Comparison of ENCODE assay signal across 20 cellular contexts in genomic region chr1:172345077-172345476, GRCh38.
A peak's percentile ranks its signal among the peaks of the same experiment; 100 is the strongest.
DNase-seq lines count a peak whose midpoint lies in the region; ATAC-seq, FAIRE-seq and TF ChIP-seq lines count a peak whose summit lies in the region.
"Had no signal": no experiment of that assay in that cellular context is flagged by ENCODE, and none has a peak within 500 bp of the region (broad histone marks: within the 10 kb centered on the region; RNA-seq: fewer than 3 reads in every experiment).

No MANE protein-coding gene starts in this region.

- peaks cover 4 to 8% of the 10 kb centered on the region in 2 donors for H3K9me3 Mint-ChIP-seq in natural killer cell

- H3K36me3 Mint-ChIP-seq in natural killer cell: peaks cover 11% of the 10 kb centered on the region

- H3K9ac ChIP-seq in KMS-11: no peak overlapping the region

- FAIRE-seq in GM18507 (lab: Jason Lieb, UNC): peak; percentile 78

- peaks cover 35% of the 10 kb centered on the region for H3K4me1 ChIP-seq in KMS-11 (ENCODE audit: low read depth, poor library complexity, severe bottlenecking)

- peak overlapping the region in 1 of 2 donors; percentile 85 for H3K27ac Mint-ChIP-seq in natural killer cell
- H3K27ac Mint-ChIP-seq: activated naive CD8-positive, alpha-beta T cell treated with anti-CD3 and anti-CD28 coated beads for 36 hours had no signal

- peaks cover 24 to 31% of the 10 kb centered on the region in 2 donors for H3K4me1 Mint-ChIP-seq in natural killer cell

- peak; percentile 35 for ATAC-seq in GM21576 (IDR thresholded peaks at IDR 0.05; ENCODE audit: unreplicated experiment)
- ATAC-seq in natural killer cell: no peak

- no peaks in the 10 kb centered on the region for H4K20me1 ChIP-seq in KMS-11 (ENCODE audit: insufficient read depth)

- peak overlapping the region; percentile 48 for H3K4me3 Mint-ChIP-seq in natural killer cell
- H3K4me3 Mint-ChIP-seq: activated naive CD8-positive, alpha-beta T cell treated with anti-CD3 and anti-CD28 coated beads for 36 hours had no signal

- H3K27me3 ChIP-seq in KMS-11 (ENCODE audit: insufficient read depth, low read depth): no peaks in the 10 kb centered on the region

- no peaks in the 10 kb centered on the region for H3K27me3 Mint-ChIP-seq in natural killer cell (ENCODE audit: low read depth in 2 of 2)

- DNase-seq in GM18507 (ENCODE audit: extremely low spot score, insufficient read length, low read depth): no peak
- no peak for DNase-seq in natural killer cell
- DNase-seq in NCI-H2081 treated with DMSO at 0.1 percent for 48 hours (lab: John Stamatoyannopoulos, UW): no peak
- DNase-seq in MV-4-11 (lab: John Stamatoyannopoulos, UW): no peak
- no peak for DNase-seq in activated CD4-positive, alpha-beta T cell treated with anti-CD3 and anti-CD28 coated beads for 4 hours
- no peak for DNase-seq in mesenteric fat pad (ENCODE audit: low spot score)
- DNase-seq: activated CD4-positive, alpha-beta T cell treated with anti-CD3 and anti-CD28 coated beads, Interleukin-2, amount 50 U/mL, for 1 hour; activated naive CD8-positive, alpha-beta T cell treated with anti-CD3 and anti-CD28 coated beads for 36 hours; activated T-cell treated with anti-CD3 and anti-CD28 coated beads, Interleukin-2, amount 50 U/mL, for 1 hour; COR-L47; effector CD4-positive, alpha-beta T cell; H7; hippocampal formation; KG1; NCI-H1417 treated with DMSO at 0.1 percent for 48 hours; NCI-H226; stimulated activated naive CD4-positive, alpha-beta T cell; T1000 had no signal

- H3K4me3 ChIP-seq in KMS-11 (IDR thresholded peaks at IDR 0.05; ENCODE audit: insufficient read depth, low read depth, low read length): no peak overlapping the region

- peak overlapping the region; percentile 32; the same call in 1 of the 2 replicates for H3K4me2 ChIP-seq in KMS-11

- H3K27ac ChIP-seq in KMS-11: no peak overlapping the region

- intact Hi-C loops in natural killer cell (cut with micrococcal nuclease): loop anchor here (2.0 kb wide), 1 partner anchor 14 kb away; no protein-coding TSS in a partner anchor

- H2AFZ ChIP-seq in KMS-11 (ENCODE audit: low read depth): no peak overlapping the region

- H3K79me2 ChIP-seq in KMS-11 (ENCODE audit: insufficient read depth, low read depth): no peaks in the 10 kb centered on the region

- TF ChIP-seq CTCF in KMS-11 (conservative IDR thresholded peaks at IDR 0.05; ENCODE audit: low read depth, low read length): no peak
- TF ChIP-seq CTCF in natural killer cell (IDR thresholded peaks at IDR 0.05): no peak

- no peaks in the 10 kb centered on the region for H3K36me3 ChIP-seq in KMS-11 (ENCODE audit: insufficient read depth)
